In the genomic region with DNA sequence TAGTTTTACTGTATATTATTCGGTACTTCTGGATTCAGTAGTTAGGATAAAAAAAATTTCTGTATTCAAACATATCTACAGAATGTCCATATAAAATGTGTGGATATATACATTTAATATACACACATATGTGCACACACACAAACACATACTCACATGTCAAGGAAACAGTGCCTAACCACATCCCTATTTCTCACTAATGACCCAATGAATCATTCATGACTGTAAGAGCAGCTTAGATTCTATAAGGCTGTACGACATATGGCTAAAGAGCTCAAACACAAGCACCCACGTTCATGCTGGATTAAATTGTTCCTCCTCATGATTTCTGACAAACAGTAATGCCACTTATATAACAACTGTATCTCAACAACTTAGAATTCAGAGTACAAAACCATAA, we compare ENCODE assay signal across 19 cellular contexts.
DNase-seq lines count a peak whose midpoint lies in the region; ATAC-seq and TF ChIP-seq lines count a peak whose summit lies in the region.
"Had no signal": no experiment of that assay in that cellular context is flagged by ENCODE, and none has a peak within 500 bp of the region (broad histone marks: within the 10 kb centered on the region; RNA-seq: fewer than 3 reads in every experiment).

No MANE protein-coding gene starts in this region.

- intact Hi-C loops in uterus (cut with DNase I; ENCODE audit: low total_unique reads): no loop called here

- no peaks in the 10 kb centered on the region for H3K4me1 ChIP-seq in uterus
- H3K4me1 ChIP-seq: A549, BLaER1, HAP-1 had no signal

- ATAC-seq in GM21737 (IDR thresholded peaks at IDR 0.05; ENCODE audit: unreplicated experiment) (no peak), HG03520 (IDR thresholded peaks at IDR 0.05; ENCODE audit: unreplicated experiment) (no peak)
- ATAC-seq: A549, T-helper 17 cell had no signal

- no peak for TF ChIP-seq POLR2A in uterus (IDR thresholded peaks at IDR 0.05)

- no peaks in the 10 kb centered on the region for H3K36me3 ChIP-seq in uterus
- H3K36me3 ChIP-seq: BLaER1, HAP-1 had no signal

- H3K27ac ChIP-seq in uterus: no peak overlapping the region
- H3K27ac ChIP-seq: A549, BLaER1, KMS-11, PC-9 had no signal

- peak; percentile 38 for DNase-seq in NCI-H510A treated with DMSO at 0.1 percent for 48 hours (lab: John Stamatoyannopoulos, UW)
- no peak for DNase-seq in NCI-H510A (lab: John Stamatoyannopoulos, UW)
- peak; percentile 59 for DNase-seq in NCI-H524 treated with DMSO at 0.1 percent for 48 hours (lab: John Stamatoyannopoulos, UW)
- DNase-seq in epithelial cell of esophagus (ENCODE audit: low read depth): peak; percentile 3
- no peak for DNase-seq in uterus
- DNase-seq: CD4-positive, alpha-beta memory T cell; DND-41; GDM1; NCI-H1105; NCI-H446; NCI-H774; PC-9; T-helper 17 cell had no signal

- H3K4me3 ChIP-seq in epithelial cell of esophagus (ENCODE audit: low read length): no peak overlapping the region
- no peak overlapping the region for H3K4me3 ChIP-seq in uterus
- H3K4me3 ChIP-seq: A549, BLaER1, HAP-1, PC-9 had no signal

- H3K9me3 ChIP-seq in uterus: no peaks in the 10 kb centered on the region
- H3K9me3 ChIP-seq: A549, BLaER1, HAP-1 had no signal

- TF ChIP-seq CTCF in epithelial cell of esophagus (IDR thresholded peaks at IDR 0.05; ENCODE audit: insufficient read depth, low read depth, low read length, missing control alignments) (no peak), uterus (IDR thresholded peaks at IDR 0.05) (no peak)

- H3K27me3 ChIP-seq in uterus: no peaks in the 10 kb centered on the region
- H3K27me3 ChIP-seq: BLaER1 had no signal

Comparison
In these comparisons a context has a peak if more than half of its experiments do, and no peak if none do; other contexts are left out.
1. DNase-seq: peak in NCI-H510A treated with DMSO at 0.1 percent for 48 hours (single experiment), NCI-H524 treated with DMSO at 0.1 percent for 48 hours (single experiment) and epithelial cell of esophagus (single experiment); none in NCI-H510A (single experiment) and uterus (0 of 2).